ENCODE assay signal across 1 cellular context in the genomic region with DNA sequence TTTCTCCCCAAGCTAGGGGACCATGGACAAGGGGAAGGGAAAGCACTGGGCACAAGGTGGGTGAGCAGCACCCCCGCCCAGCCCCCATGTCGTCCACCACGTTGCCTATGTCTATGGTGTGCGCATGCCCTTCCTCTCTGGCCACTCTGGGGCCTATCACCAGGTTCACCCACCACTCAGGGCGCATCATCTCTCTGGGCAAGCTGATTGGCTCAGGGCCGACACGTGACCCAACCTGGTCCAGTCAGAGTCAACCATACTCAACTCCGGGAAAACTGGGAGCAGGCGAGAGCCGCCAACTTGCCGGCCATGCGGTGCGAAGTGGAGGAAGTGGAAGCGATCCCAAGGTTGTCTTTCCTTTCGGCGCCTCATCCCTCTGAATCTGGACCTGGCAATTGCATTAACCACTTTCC.
TF ChIP-seq lines count a peak whose summit lies in the region.

No MANE protein-coding gene starts in this region.

TF ChIP-seq in HepG2, 621 proteins besides CTCF, POLR2A, EP300 and RAD21 (continues in another document):
- TF ChIP-seq ZNF619 (CRISPR knock-in tag; IDR thresholded peaks at IDR 0.05) = no peak
- TF ChIP-seq TCF7L2 (IDR thresholded peaks at IDR 0.05; ENCODE audit: low read depth, low read length) = no peak
- TF ChIP-seq KLF13 (CRISPR knock-in tag; IDR thresholded peaks at IDR 0.05) = no peak; the same call in 1 of the 2 replicates
- TF ChIP-seq, protein P1, sequence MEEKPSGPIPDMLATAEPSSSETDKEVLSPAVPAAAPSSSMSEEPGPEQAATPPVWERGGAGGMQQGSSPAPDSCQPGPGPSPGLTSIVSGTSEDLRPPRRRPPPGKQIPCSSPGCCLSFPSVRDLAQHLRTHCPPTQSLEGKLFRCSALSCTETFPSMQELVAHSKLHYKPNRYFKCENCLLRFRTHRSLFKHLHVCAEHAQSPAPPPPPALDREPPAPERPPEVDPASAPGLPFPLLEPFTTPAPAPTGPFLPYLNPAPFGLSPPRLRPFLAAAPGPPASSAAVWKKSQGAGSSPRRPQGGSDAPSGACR (CRISPR knock-in tag; IDR thresholded peaks at IDR 0.05) = no peak
- TF ChIP-seq ZNF766 (CRISPR knock-in tag; IDR thresholded peaks at IDR 0.05; ENCODE audit: borderline replicate concordance) = no peak
- TF ChIP-seq AHDC1 (CRISPR knock-in tag; IDR thresholded peaks at IDR 0.05; ENCODE audit: borderline replicate concordance) = no peak
- no peak for TF ChIP-seq ZSCAN31 (CRISPR knock-in tag; IDR thresholded peaks at IDR 0.05; ENCODE audit: low read depth)
- TF ChIP-seq TMF1 (CRISPR knock-in tag; IDR thresholded peaks at IDR 0.05; ENCODE audit: low read depth) = no peak
- no peak for TF ChIP-seq ZNF614 (CRISPR knock-in tag; IDR thresholded peaks at IDR 0.05; ENCODE audit: borderline replicate concordance)
- no peak for TF ChIP-seq NAIF1 (CRISPR knock-in tag; IDR thresholded peaks at IDR 0.05; ENCODE audit: borderline replicate concordance)
- TF ChIP-seq E2F2 (CRISPR knock-in tag; IDR thresholded peaks at IDR 0.05; ENCODE audit: borderline replicate concordance) = 0 out of 2 replicates have a peak, but pooled peaks have one; percentile 13
- no peak for TF ChIP-seq AGO1 (IDR thresholded peaks at IDR 0.05; ENCODE audit: low read depth, low read length, poor library complexity, severe bottlenecking)
- peak; percentile 79 for TF ChIP-seq NFYB (CRISPR knock-in tag; IDR thresholded peaks at IDR 0.05)
- no peak for TF ChIP-seq ATF7 (IDR thresholded peaks at IDR 0.05)
- no peak for TF ChIP-seq ATF7 (CRISPR knock-in tag; IDR thresholded peaks at IDR 0.05)
- TF ChIP-seq TFE3 (CRISPR knock-in tag; IDR thresholded peaks at IDR 0.05) = no peak
- no peak for TF ChIP-seq ZNF558 (CRISPR knock-in tag; IDR thresholded peaks at IDR 0.05; ENCODE audit: borderline replicate concordance)
- no peak for TF ChIP-seq SMAD9 (CRISPR knock-in tag; IDR thresholded peaks at IDR 0.05)
- no peak for TF ChIP-seq ZNF256 (CRISPR knock-in tag; conservative IDR thresholded peaks at IDR 0.05)
- TF ChIP-seq NFYC (CRISPR knock-in tag; IDR thresholded peaks at IDR 0.05) = peak; percentile 82
- TF ChIP-seq ZSCAN9 (CRISPR knock-in tag; IDR thresholded peaks at IDR 0.05; ENCODE audit: borderline replicate concordance) = no peak
- TF ChIP-seq, protein P2, sequence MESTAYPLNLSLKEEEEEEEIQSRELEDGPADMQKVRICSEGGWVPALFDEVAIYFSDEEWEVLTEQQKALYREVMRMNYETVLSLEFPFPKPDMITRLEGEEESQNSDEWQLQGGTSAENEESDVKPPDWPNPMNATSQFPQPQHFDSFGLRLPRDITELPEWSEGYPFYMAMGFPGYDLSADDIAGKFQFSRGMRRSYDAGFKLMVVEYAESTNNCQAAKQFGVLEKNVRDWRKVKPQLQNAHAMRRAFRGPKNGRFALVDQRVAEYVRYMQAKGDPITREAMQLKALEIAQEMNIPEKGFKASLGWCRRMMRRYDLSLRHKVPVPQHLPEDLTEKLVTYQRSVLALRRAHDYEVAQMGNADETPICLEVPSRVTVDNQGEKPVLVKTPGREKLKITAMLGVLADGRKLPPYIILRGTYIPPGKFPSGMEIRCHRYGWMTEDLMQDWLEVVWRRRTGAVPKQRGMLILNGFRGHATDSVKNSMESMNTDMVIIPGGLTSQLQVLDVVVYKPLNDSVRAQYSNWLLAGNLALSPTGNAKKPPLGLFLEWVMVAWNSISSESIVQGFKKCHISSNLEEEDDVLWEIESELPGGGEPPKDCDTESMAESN (CRISPR knock-in tag; conservative IDR thresholded peaks at IDR 0.05) = 0 out of 2 replicates have a peak, but pooled peaks have one; percentile 9
- 0 out of 2 replicates have a peak, but pooled peaks have one; percentile 7 for TF ChIP-seq BORCS8-MEF2B (CRISPR knock-in tag; IDR thresholded peaks at IDR 0.05)
- TF ChIP-seq ETS1 (CRISPR knock-in tag; IDR thresholded peaks at IDR 0.05) = no peak
- no peak for TF ChIP-seq BCL6 (CRISPR knock-in tag; IDR thresholded peaks at IDR 0.05)
- TF ChIP-seq AKAP8 (CRISPR knock-in tag; IDR thresholded peaks at IDR 0.05) = no peak
- TF ChIP-seq PPARG (CRISPR knock-in tag; conservative IDR thresholded peaks at IDR 0.05) = no peak
- TF ChIP-seq ZBED4 (CRISPR knock-in tag; IDR thresholded peaks at IDR 0.05; ENCODE audit: borderline replicate concordance) = no peak
- TF ChIP-seq ZNF75D (CRISPR knock-in tag; IDR thresholded peaks at IDR 0.05; ENCODE audit: borderline replicate concordance) = no peak
- no peak for TF ChIP-seq TOPORS (CRISPR knock-in tag; IDR thresholded peaks at IDR 0.05)
- TF ChIP-seq ZBTB8A (CRISPR knock-in tag; IDR thresholded peaks at IDR 0.05; ENCODE audit: borderline replicate concordance, low read depth) = no peak
- no peak for TF ChIP-seq DMAP1 (CRISPR knock-in tag; IDR thresholded peaks at IDR 0.05)
- no peak for TF ChIP-seq ZNF354B (CRISPR knock-in tag; IDR thresholded peaks at IDR 0.05)
- TF ChIP-seq, protein P3, sequence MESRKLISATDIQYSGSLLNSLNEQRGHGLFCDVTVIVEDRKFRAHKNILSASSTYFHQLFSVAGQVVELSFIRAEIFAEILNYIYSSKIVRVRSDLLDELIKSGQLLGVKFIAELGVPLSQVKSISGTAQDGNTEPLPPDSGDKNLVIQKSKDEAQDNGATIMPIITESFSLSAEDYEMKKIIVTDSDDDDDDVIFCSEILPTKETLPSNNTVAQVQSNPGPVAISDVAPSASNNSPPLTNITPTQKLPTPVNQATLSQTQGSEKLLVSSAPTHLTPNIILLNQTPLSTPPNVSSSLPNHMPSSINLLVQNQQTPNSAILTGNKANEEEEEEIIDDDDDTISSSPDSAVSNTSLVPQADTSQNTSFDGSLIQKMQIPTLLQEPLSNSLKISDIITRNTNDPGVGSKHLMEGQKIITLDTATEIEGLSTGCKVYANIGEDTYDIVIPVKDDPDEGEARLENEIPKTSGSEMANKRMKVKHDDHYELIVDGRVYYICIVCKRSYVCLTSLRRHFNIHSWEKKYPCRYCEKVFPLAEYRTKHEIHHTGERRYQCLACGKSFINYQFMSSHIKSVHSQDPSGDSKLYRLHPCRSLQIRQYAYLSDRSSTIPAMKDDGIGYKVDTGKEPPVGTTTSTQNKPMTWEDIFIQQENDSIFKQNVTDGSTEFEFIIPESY (CRISPR knock-in tag; IDR thresholded peaks at IDR 0.05) = peak; percentile 87
- TF ChIP-seq ZBTB46 (CRISPR knock-in tag; IDR thresholded peaks at IDR 0.05; ENCODE audit: borderline replicate concordance) = no peak
- TF ChIP-seq MIXL1 (CRISPR knock-in tag; IDR thresholded peaks at IDR 0.05) = no peak
- no peak for TF ChIP-seq KLF16 (CRISPR knock-in tag; IDR thresholded peaks at IDR 0.05)
- TF ChIP-seq RELA (CRISPR knock-in tag; IDR thresholded peaks at IDR 0.05) = no peak
- TF ChIP-seq ZNF33A (CRISPR knock-in tag; IDR thresholded peaks at IDR 0.05; ENCODE audit: borderline replicate concordance) = no peak
- TF ChIP-seq ZNF138 (CRISPR knock-in tag; IDR thresholded peaks at IDR 0.05; ENCODE audit: low read depth) = no peak
- no peak for TF ChIP-seq SP1 (IDR thresholded peaks at IDR 0.05)
- TF ChIP-seq SP1 (CRISPR knock-in tag; IDR thresholded peaks at IDR 0.05) = no peak
